26 cellular contexts compared by ENCODE assay signal in genomic region chr10:78313047-78313381, GRCh38.
A peak's percentile ranks its signal among the peaks of the same experiment; 100 is the strongest.
DNase-seq lines count a peak whose midpoint lies in the region; ATAC-seq and TF ChIP-seq lines count a peak whose summit lies in the region.
"Had no signal": no experiment of that assay in that cellular context is flagged by ENCODE, and none has a peak within 500 bp of the region (broad histone marks: within the 10 kb centered on the region; RNA-seq: fewer than 3 reads in every experiment).

No MANE protein-coding gene starts in this region.

- H4K20me1 ChIP-seq in SK-N-SH (ENCODE audit: insufficient read depth) (no peaks in the 10 kb centered on the region), smooth muscle cell (ENCODE audit: low read depth) (no peaks in the 10 kb centered on the region), PC-9 (ENCODE audit: insufficient read depth) (no peaks in the 10 kb centered on the region)
- H4K20me1 ChIP-seq: BLaER1 treated with 17β-estradiol and CSF1 and Interleukin-3, amounts not matched to agents 10 nM and 100 nM had no signal

- H3F3A ChIP-seq in SK-N-SH (replicated peaks; ENCODE audit: insufficient read depth) = peaks cover 11% of the 10 kb centered on the region
- H3F3A ChIP-seq in smooth muscle cell (ENCODE audit: low read depth) = peaks cover 23% of the 10 kb centered on the region
- H3F3A ChIP-seq in PC-9 (ENCODE audit: insufficient read depth, low read depth) = no peaks in the 10 kb centered on the region

- no TSS peak for BruUV-seq in PC-9 (replicated peaks; lab: Mats Ljungman, UMichigan)

- H3K4me2 ChIP-seq in SK-N-SH (no peak overlapping the region), smooth muscle cell (peak overlapping the region; percentile 34), PC-9 (no peak overlapping the region)
- H3K4me2 ChIP-seq: BLaER1 treated with 17β-estradiol and CSF1 and Interleukin-3, amounts not matched to agents 10 nM and 100 nM; GM23338 had no signal

- H2AFZ ChIP-seq in SK-N-SH (ENCODE audit: low read depth) (no peak overlapping the region), smooth muscle cell (ENCODE audit: low read depth) (no peak overlapping the region), PC-9 (no peak overlapping the region)
- H2AFZ ChIP-seq: GM23338 had no signal

- CTCF ChIA-PET in SK-N-SH (lab: Yijun Ruan, JAX) = interaction anchor here (1.0 to 1.9 kb wide), 6 partner anchors 8 to 883 kb away, joined by 3 to 7 read pairs (median 4); no protein-coding TSS in a partner anchor
- CTCF ChIA-PET in PC-9 (lab: Charles Lee) = no interaction called here

- DNase-seq in SK-N-SH (no peak), smooth muscle cell (lab: John Stamatoyannopoulos, UW; ENCODE audit: unreplicated experiment) (no peak), NCI-H345 (lab: John Stamatoyannopoulos, UW) (no peak), NCI-H510A treated with DMSO at 0.1 percent for 48 hours (lab: John Stamatoyannopoulos, UW) (no peak), AG20443 (ENCODE audit: low spot score) (no peak), PC-9 (no peak)
- DNase-seq: ACHN; Calu3; CD4-positive, alpha-beta memory T cell; DMS153; KBM-7; NCI-H1092; NCI-H1436; NCI-H187 treated with DMSO at 0.1 percent for 48 hours; NCI-H2107; NCI-H748 treated with DMSO at 0.1 percent for 48 hours; SHP77 treated with DMSO at 0.1 percent for 48 hours had no signal

- H3K9me3 ChIP-seq in SK-N-SH = no peaks in the 10 kb centered on the region
- no peaks in the 10 kb centered on the region for H3K9me3 ChIP-seq in muscle layer of colon (ENCODE audit: low read length)
- H3K9me3 ChIP-seq in smooth muscle cell (replicated peaks; ENCODE audit: low read depth) = no peaks in the 10 kb centered on the region
- H3K9me3 ChIP-seq in PC-9 (ENCODE audit: insufficient read depth, low read depth) = peaks cover 4% of the 10 kb centered on the region; the same call in 1 of the 2 replicates
- H3K9me3 ChIP-seq: BLaER1 treated with 17β-estradiol and CSF1 and Interleukin-3, amounts not matched to agents 10 nM and 100 nM; HAP-1 had no signal

- TF ChIP-seq CTCF in SK-N-SH (IDR thresholded peaks at IDR 0.05) (no peak), smooth muscle cell (IDR thresholded peaks at IDR 0.05; ENCODE audit: borderline replicate concordance, insufficient read depth, poor library complexity, severe bottlenecking) (no peak), PC-9 (conservative IDR thresholded peaks at IDR 0.05) (no peak)

- H3K27ac ChIP-seq in SK-N-SH (ENCODE audit: low read depth in 2 of 2, low read length in 1 of 2) (peak overlapping the region; percentile 50 to 81; a peak in 3 of 4 replicates), muscle layer of colon (ENCODE audit: low read depth, low read length) (peak overlapping the region; percentile 57), smooth muscle cell (ENCODE audit: low read depth) (peak overlapping the region; percentile 53), PC-9 (no peak overlapping the region)
- H3K27ac ChIP-seq: 22Rv1; BLaER1 treated with 17β-estradiol and CSF1 and Interleukin-3, amounts not matched to agents 10 nM and 100 nM; HL-60; RWPE1 had no signal

- H3K36me3 ChIP-seq in SK-N-SH (replicated peaks in 1 of 2; ENCODE audit: control insufficient read depth in 1 of 2, insufficient read depth in 2 of 2, low read length in 1 of 2) (no peaks in the 10 kb centered on the region), muscle layer of colon (ENCODE audit: insufficient read depth, low read length) (no peaks in the 10 kb centered on the region), smooth muscle cell (ENCODE audit: low read depth) (no peaks in the 10 kb centered on the region), PC-9 (ENCODE audit: low read depth) (no peaks in the 10 kb centered on the region)
- H3K36me3 ChIP-seq: BLaER1 treated with 17β-estradiol and CSF1 and Interleukin-3, amounts not matched to agents 10 nM and 100 nM; HAP-1 had no signal

- H3K4me3 ChIP-seq in SK-N-SH (ENCODE audit: low read depth in 2 of 2, low read length in 1 of 2) (no peak overlapping the region), muscle layer of colon (ENCODE audit: low read depth in 1 of 2, low read length in 2 of 2) (no peak overlapping the region), smooth muscle cell (no peak overlapping the region), PC-9 (no peak overlapping the region)
- H3K4me3 ChIP-seq: BLaER1 treated with 17β-estradiol and CSF1 and Interleukin-3, amounts not matched to agents 10 nM and 100 nM; GM23338; HAP-1 had no signal

- H3K9ac ChIP-seq in SK-N-SH (no peak overlapping the region), muscle layer of colon (ENCODE audit: low read length) (no peak overlapping the region), smooth muscle cell (ENCODE audit: low read depth) (no peak overlapping the region)
- H3K9ac ChIP-seq: BLaER1 treated with 17β-estradiol and CSF1 and Interleukin-3, amounts not matched to agents 10 nM and 100 nM had no signal

- H3K79me2 ChIP-seq in SK-N-SH (ENCODE audit: insufficient read depth) (no peaks in the 10 kb centered on the region), smooth muscle cell (ENCODE audit: low read depth) (no peaks in the 10 kb centered on the region), PC-9 (ENCODE audit: low read depth) (no peaks in the 10 kb centered on the region)

- H3K4me1 ChIP-seq in SK-N-SH (ENCODE audit: control insufficient read depth in 1 of 2, insufficient read depth in 2 of 2, low read depth in 1 of 2, low read length in 1 of 2) (peaks cover 7 to 29% of the 10 kb centered on the region in 2 experiments; a peak in 3 of 4 replicates), muscle layer of colon (ENCODE audit: insufficient read depth, low read length) (peaks cover 55% of the 10 kb centered on the region), smooth muscle cell (ENCODE audit: low read depth) (no peaks in the 10 kb centered on the region), PC-9 (replicated peaks; ENCODE audit: insufficient read depth) (no peaks in the 10 kb centered on the region)
- H3K4me1 ChIP-seq: BLaER1 treated with 17β-estradiol and CSF1 and Interleukin-3, amounts not matched to agents 10 nM and 100 nM; HAP-1 had no signal

- WGBS in SK-N-SH (ENCODE audit: low lambda C conversion rate) = 62% methylated on average over 3 of the region's 3 CpGs
- WGBS in smooth muscle cell (ENCODE audit: low lambda C conversion rate) = 38% methylated on average over 3 of the region's 3 CpGs

- H3K27me3 ChIP-seq in SK-N-SH (ENCODE audit: insufficient read depth) = no peaks in the 10 kb centered on the region
- no peaks in the 10 kb centered on the region for H3K27me3 ChIP-seq in muscle layer of colon (ENCODE audit: control insufficient read depth in 1 of 2, insufficient read depth in 2 of 2, low read length in 2 of 2)
- no peaks in the 10 kb centered on the region for H3K27me3 ChIP-seq in smooth muscle cell (ENCODE audit: low read depth)
- peaks cover 11% of the 10 kb centered on the region; the same call in 1 of the 2 replicates for H3K27me3 ChIP-seq in PC-9 (ENCODE audit: insufficient read depth, low read depth)
- H3K27me3 ChIP-seq: BLaER1 treated with 17β-estradiol and CSF1 and Interleukin-3, amounts not matched to agents 10 nM and 100 nM had no signal

- POLR2A ChIA-PET in SK-N-SH (lab: Yijun Ruan, JAX) (no interaction called here), PC-9 (lab: Charles Lee; ENCODE audit: unreplicated experiment) (no interaction called here)

- TF ChIP-seq EP300 in SK-N-SH (IDR thresholded peaks at IDR 0.05; ENCODE audit: borderline replicate concordance in 1 of 2, low read depth in 1 of 2, low read length in 1 of 2) = no peak

- no peak for ATAC-seq in SK-N-SH treated with all-trans-retinoic acid at 6 μM for 48 hours
- ATAC-seq: GM23338, HepG2 had no signal

- intact Hi-C loops in PC-9 (cut with micrococcal nuclease; ENCODE audit: unreplicated experiment) = no loop called here

- TF ChIP-seq RAD21 in SK-N-SH (IDR thresholded peaks at IDR 0.05; ENCODE audit: low read length) = no peak

- no peaks in the 10 kb centered on the region for H3K9me2 ChIP-seq in SK-N-SH
- H3K9me2 ChIP-seq in PC-9 (ENCODE audit: insufficient read depth) = no peaks in the 10 kb centered on the region

TF ChIP-seq in SK-N-SH, 30 proteins besides CTCF, POLR2A, EP300 and RAD21 (continues in another document):
- TF ChIP-seq POLR2AphosphoS5 (IDR thresholded peaks at IDR 0.05; ENCODE audit: low read depth, low read length) (no peak), FOXJ3 (CRISPR knock-in tag; IDR thresholded peaks at IDR 0.05) (no peak), NRF1 (IDR thresholded peaks at IDR 0.05; ENCODE audit: low read depth, low read length) (no peak), USF2 (IDR thresholded peaks at IDR 0.05; ENCODE audit: borderline replicate concordance, low read depth, low read length) (no peak), FOXM1 (IDR thresholded peaks at IDR 0.05; ENCODE audit: low read depth) (no peak), ELF1 (IDR thresholded peaks at IDR 0.05) (no peak), FOSL2 (IDR thresholded peaks at IDR 0.05; ENCODE audit: borderline replicate concordance, low read depth) (no peak)

TF ChIP-seq in SK-N-SH treated with all-trans-retinoic acid at 6 μM for 48 hours, 23 proteins besides CTCF, POLR2A, EP300 and RAD21:
- no peak for TF ChIP-seq ESRRG (CRISPR knock-in tag; IDR thresholded peaks at IDR 0.05)
- no peak for TF ChIP-seq GLIS3 (CRISPR knock-in tag; IDR thresholded peaks at IDR 0.05)
- TF ChIP-seq ZNF8 (CRISPR knock-in tag; IDR thresholded peaks at IDR 0.05) = no peak
- no peak for TF ChIP-seq CSDC2 (CRISPR knock-in tag; IDR thresholded peaks at IDR 0.05)
- TF ChIP-seq ZNF70 (CRISPR knock-in tag; IDR thresholded peaks at IDR 0.05) = no peak
- TF ChIP-seq OSR1 (CRISPR knock-in tag; IDR thresholded peaks at IDR 0.05) = no peak
- TF ChIP-seq PPARA (CRISPR knock-in tag; IDR thresholded peaks at IDR 0.05; ENCODE audit: borderline replicate concordance) = no peak
- no peak for TF ChIP-seq TOX (CRISPR knock-in tag; IDR thresholded peaks at IDR 0.05; ENCODE audit: borderline replicate concordance)
- no peak for TF ChIP-seq ARNTL (CRISPR knock-in tag; IDR thresholded peaks at IDR 0.05; ENCODE audit: borderline replicate concordance, low read depth)
- TF ChIP-seq PATZ1 (CRISPR knock-in tag; IDR thresholded peaks at IDR 0.05; ENCODE audit: borderline replicate concordance) = no peak
- TF ChIP-seq ZC3H10 (CRISPR knock-in tag; IDR thresholded peaks at IDR 0.05) = no peak
TF ChIP-seq in SK-N-SH treated with all-trans-retinoic acid at 6 μM for 48 hours: peak in this region for 0.
